Comparison of ENCODE assay signal across 9 cellular contexts in the genomic region with DNA sequence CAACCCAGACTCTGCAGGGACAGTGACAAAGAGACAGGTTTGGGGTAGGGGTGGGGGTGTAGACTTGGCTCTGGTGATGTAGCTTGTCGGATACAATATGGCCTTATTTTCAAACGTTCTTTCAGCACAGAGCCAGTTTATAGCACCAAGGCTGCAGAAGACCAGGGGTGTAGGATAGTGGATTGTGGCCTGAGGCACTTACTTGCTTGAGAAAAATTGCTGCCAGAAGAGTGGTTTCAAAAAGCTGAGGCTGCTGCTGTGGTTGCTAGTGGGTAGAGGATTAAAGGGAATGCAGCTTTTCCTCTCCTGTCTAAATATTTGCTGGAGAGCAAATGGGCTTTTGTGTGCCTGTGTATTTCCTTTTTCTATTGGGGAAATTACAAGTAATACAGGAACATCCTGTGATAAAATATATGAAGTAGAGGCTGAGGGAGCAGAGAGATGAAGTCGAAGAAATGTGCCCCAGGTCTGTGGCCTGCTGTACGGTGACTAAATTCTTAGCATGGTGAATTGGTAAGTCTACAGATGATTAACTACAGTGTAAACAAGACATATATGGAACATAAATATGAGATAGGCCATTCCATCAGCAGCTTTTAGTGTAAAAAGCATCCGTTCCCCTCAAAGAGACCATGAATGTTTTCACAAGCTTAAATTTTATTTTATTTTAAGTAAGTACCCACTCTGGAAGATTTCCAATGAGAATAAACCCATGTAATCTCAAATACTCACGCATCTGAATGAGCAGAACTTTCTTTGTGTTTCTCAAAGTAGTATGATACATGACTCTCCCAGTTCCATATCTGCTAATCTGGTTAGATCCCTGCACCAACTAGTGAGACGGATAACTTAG.
A peak's percentile ranks its signal among the peaks of the same experiment; 100 is the strongest.
DNase-seq lines count a peak whose midpoint lies in the region; ATAC-seq and TF ChIP-seq lines count a peak whose summit lies in the region.
"Had no signal": no experiment of that assay in that cellular context is flagged by ENCODE, and none has a peak within 500 bp of the region (broad histone marks: within the 10 kb centered on the region; RNA-seq: fewer than 3 reads in every experiment).

No MANE protein-coding gene starts in this region.

- POLR2A ChIA-PET in naive thymus-derived CD4-positive, alpha-beta T cell (lab: Charles Lee) = no interaction called here
- POLR2A ChIA-PET in GM10248 (lab: Yijun Ruan, JAX) = interaction anchor here (1.1 kb wide), 1 partner anchor 8 kb away, joined by 3 read pairs; no protein-coding TSS in a partner anchor

- H3K27me3 Mint-ChIP-seq in activated naive CD8-positive, alpha-beta T cell treated with anti-CD3 and anti-CD28 coated beads for 36 hours = no peaks in the 10 kb centered on the region
- H3K27me3 Mint-ChIP-seq in naive thymus-derived CD4-positive, alpha-beta T cell = no peaks in the 10 kb centered on the region

- H3K27ac Mint-ChIP-seq in activated naive CD8-positive, alpha-beta T cell treated with anti-CD3 and anti-CD28 coated beads for 36 hours = peak overlapping the region; percentile 65
- peak overlapping the region; percentile 29 to 91 (median 79) for H3K27ac Mint-ChIP-seq in naive thymus-derived CD4-positive, alpha-beta T cell

- no peaks in the 10 kb centered on the region for H3K9me3 ChIP-seq in naive thymus-derived CD4-positive, alpha-beta T cell (ENCODE audit: control insufficient read depth in 2 of 3, low read length in 3 of 3)
- H3K9me3 ChIP-seq: HAP-1 had no signal

- peaks cover 0 to 26% of the 10 kb centered on the region in 2 donors for H3K4me1 ChIP-seq in naive thymus-derived CD4-positive, alpha-beta T cell (ENCODE audit: control insufficient read depth in 2 of 2, insufficient read depth in 2 of 2, low read length in 2 of 2)

- intact Hi-C loops in naive thymus-derived CD4-positive, alpha-beta T cell (cut with micrococcal nuclease) = loop anchor here (2.0 to 10.0 kb wide), 6 partner anchors 73 to 611 kb away; a partner anchor contains a TSS

- TF ChIP-seq CTCF in GM10248 (IDR thresholded peaks at IDR 0.05; ENCODE audit: control extremely low read depth, extremely low read depth, low read depth, missing control alignments) = no peak

- H3K4me3 ChIP-seq in naive thymus-derived CD4-positive, alpha-beta T cell (ENCODE audit: low read length) = no peak overlapping the region
- H3K4me3 ChIP-seq: HAP-1 had no signal

- ATAC-seq in HG02763 (IDR thresholded peaks at IDR 0.05; ENCODE audit: unreplicated experiment) (peak; percentile 39), HG02852 (IDR thresholded peaks at IDR 0.05; ENCODE audit: unreplicated experiment) (no peak)
- ATAC-seq in naive thymus-derived CD4-positive, alpha-beta T cell = no peak

- H3K9me3 Mint-ChIP-seq in activated naive CD8-positive, alpha-beta T cell treated with anti-CD3 and anti-CD28 coated beads for 36 hours = no peaks in the 10 kb centered on the region
- no peaks in the 10 kb centered on the region for H3K9me3 Mint-ChIP-seq in naive thymus-derived CD4-positive, alpha-beta T cell

- DNase-seq in DMS153 treated with DMSO at 0.1 percent for 48 hours (lab: John Stamatoyannopoulos, UW; ENCODE audit: unreplicated experiment) (peak; percentile 21), superior temporal gyrus (ENCODE audit: extremely low spot score) (no peak), GM10248 (ENCODE audit: extremely low spot score) (no peak), NCI-H774 (lab: John Stamatoyannopoulos, UW) (no peak)
- DNase-seq in activated naive CD8-positive, alpha-beta T cell treated with anti-CD3 and anti-CD28 coated beads for 36 hours = no peak
- DNase-seq in naive thymus-derived CD4-positive, alpha-beta T cell = peak in 1 of 9 donors; percentile 3

- H3K36me3 Mint-ChIP-seq in activated naive CD8-positive, alpha-beta T cell treated with anti-CD3 and anti-CD28 coated beads for 36 hours = peaks cover 19% of the 10 kb centered on the region
- H3K36me3 Mint-ChIP-seq in naive thymus-derived CD4-positive, alpha-beta T cell = peaks cover 0 to 10% (median 3%) of the 10 kb centered on the region in 5 donors

- H3K36me3 ChIP-seq in naive thymus-derived CD4-positive, alpha-beta T cell (ENCODE audit: control insufficient read depth in 2 of 3, insufficient read depth in 3 of 3, low read length in 3 of 3) = no peaks in the 10 kb centered on the region
- H3K36me3 ChIP-seq: HAP-1 had no signal

- peak overlapping the region; percentile 28 for H3K27ac ChIP-seq in naive thymus-derived CD4-positive, alpha-beta T cell (ENCODE audit: low read depth, low read length)

- no peaks in the 10 kb centered on the region for H3K27me3 ChIP-seq in naive thymus-derived CD4-positive, alpha-beta T cell (ENCODE audit: control insufficient read depth in 2 of 2, insufficient read depth in 2 of 2, low read length in 2 of 2)

- CTCF ChIA-PET in naive thymus-derived CD4-positive, alpha-beta T cell (lab: Charles Lee) = no interaction called here
- CTCF ChIA-PET in GM10248 (lab: Yijun Ruan, JAX) = interaction anchor here (0.8 to 2.0 kb wide), 7 partner anchors 9 to 114 kb away, joined by 3 to 10 read pairs (median 4); a partner anchor contains a TSS

- no peak overlapping the region for H3K4me3 Mint-ChIP-seq in activated naive CD8-positive, alpha-beta T cell treated with anti-CD3 and anti-CD28 coated beads for 36 hours
- peak overlapping the region; percentile 10 to 79 (median 35) for H3K4me3 Mint-ChIP-seq in naive thymus-derived CD4-positive, alpha-beta T cell

- H3K4me1 Mint-ChIP-seq in activated naive CD8-positive, alpha-beta T cell treated with anti-CD3 and anti-CD28 coated beads for 36 hours = peaks cover 44% of the 10 kb centered on the region
- peaks cover 41 to 70% (median 63%) of the 10 kb centered on the region in 7 donors for H3K4me1 Mint-ChIP-seq in naive thymus-derived CD4-positive, alpha-beta T cell
